Comparison of ENCODE assay signal across 28 cellular contexts in the genomic region with DNA sequence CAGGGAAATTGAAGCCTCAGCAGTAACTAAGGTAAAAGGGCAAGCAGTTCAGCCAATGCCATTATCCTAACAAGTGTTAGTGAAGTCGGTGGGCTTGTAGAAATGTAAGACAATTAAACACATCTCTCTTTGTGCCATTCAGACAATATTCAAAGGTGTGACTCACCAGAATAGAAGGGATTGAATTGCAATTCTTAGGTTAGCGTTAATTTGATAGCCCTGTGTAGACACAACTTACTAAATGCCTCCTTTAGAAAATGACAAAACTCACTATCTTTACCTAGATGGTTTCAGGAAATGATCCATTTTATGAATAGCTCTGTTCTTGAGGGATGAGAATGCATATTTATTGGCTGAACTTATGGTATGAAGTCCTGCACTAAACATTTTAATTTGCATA. TPM values are rescaled to one million over a fixed set of nuclear protein-coding genes. Genes with fewer than 3 reads are reported as not detected.
"Had no signal": no experiment of that assay in that cellular context is flagged by ENCODE, and none has a peak within 500 bp of the region (broad histone marks: within the 10 kb centered on the region; RNA-seq: fewer than 3 reads in every experiment).

No MANE protein-coding gene starts in this region.

- H3K4me3 ChIP-seq: adrenal gland, body of pancreas had no signal

- H3K4me1 ChIP-seq: adrenal gland, body of pancreas had no signal

- ATAC-seq: activated CD4-positive, CD25-positive, alpha-beta regulatory T cell treated with anti-CD3 and anti-CD28 coated beads, Interleukin-2, amount 50 U/mL, for 24 hours; activated CD8-positive, alpha-beta T cell treated with anti-CD3 and anti-CD28 coated beads for 36 hours; activated naive CD8-positive, alpha-beta T cell treated with anti-CD3 and anti-CD28 coated beads, Interleukin-2, amount 50 U/mL, for 24 hours; activated T-cell treated with anti-CD3 and anti-CD28 coated beads, Interleukin-2, amount 50 U/mL, for 4 hours; body of pancreas; esophagus mucosa; T-helper 17 cell had no signal

- H3K9me3 ChIP-seq: adrenal gland had no signal

- H3K27me3 ChIP-seq: adrenal gland, body of pancreas had no signal

- H3K36me3 ChIP-seq: adrenal gland, WERI-Rb-1 had no signal

- DNase-seq: activated B cell treated with CpG ODN at 0.5 μM for 24 hours; activated CD4-positive, alpha-beta T cell treated with anti-CD3 and anti-CD28 coated beads for 48 hours; activated CD4-positive, alpha-beta T cell treated with anti-CD3 and anti-CD28 coated beads, Interleukin-2, amount 50 U/mL, for 1 hour; activated CD4-positive, alpha-beta T cell treated with anti-CD3 and anti-CD28 coated beads, Interleukin-2, amount 50 U/mL, for 48 hours; activated CD8-positive, alpha-beta memory T cell treated with anti-CD3 and anti-CD28 coated beads for 24 hours; activated CD8-positive, alpha-beta T cell treated with anti-CD3 and anti-CD28 coated beads for 36 hours; activated effector memory CD4-positive, alpha-beta T cell treated with anti-CD3 and anti-CD28 coated beads, Interleukin-2, amount 50 U/mL, for 16 hours; activated naive CD4-positive, alpha-beta T cell treated with anti-CD3 and anti-CD28 coated beads for 36 hours; activated naive CD8-positive, alpha-beta T cell treated with anti-CD3 and anti-CD28 coated beads for 36 hours; activated naive CD8-positive, alpha-beta T cell treated with anti-CD3 and anti-CD28 coated beads, Interleukin-2, amount 50 U/mL, for 24 hours; activated T-cell treated with anti-CD3 and anti-CD28 coated beads, Interleukin-2, amount 50 U/mL, for 4 hours; adrenal gland; amygdala; aorta; body of pancreas; caudate nucleus; cortex of kidney; effector memory CD4-positive, alpha-beta T cell; endodermal cell; foreskin fibroblast; glutamatergic neuron; hippocampal formation; T-helper 17 cell; T1000; WERI-Rb-1 had no signal

- H3K27ac ChIP-seq: adrenal gland, body of pancreas, WERI-Rb-1 had no signal

RNA-seq across cellular contexts. Expression of a gene that starts 35.2 kb away (rescaled TPM):
- total RNA-seq: epithelial cell of proximal tubule had no signal
